8 cellular contexts compared by ENCODE assay signal in genomic region chr17:40341808-40342574, GRCh38. TPM values are rescaled to one million over a fixed set of nuclear protein-coding genes. Genes with fewer than 3 reads are reported as not detected.
DNase-seq lines count a peak whose midpoint lies in the region; ATAC-seq and TF ChIP-seq lines count a peak whose summit lies in the region.

No MANE protein-coding gene starts in this region.

- no peaks in the 10 kb centered on the region for H3K9me3 ChIP-seq in neutrophil

- peaks cover 75 to 80% of the 10 kb centered on the region in 2 experiments for H3K4me1 ChIP-seq in neutrophil (ENCODE audit: control insufficient read depth in 1 of 2, insufficient read depth in 1 of 2, low read depth in 1 of 2, low read length in 1 of 2)

- peak overlapping the region; percentile 75 for H3K27ac Mint-ChIP-seq in Calu3 (ENCODE audit: unreplicated experiment)
- peak overlapping the region; percentile 17 for H3K27ac Mint-ChIP-seq in activated T-helper 2 cell treated with anti-CD3 and anti-CD28 coated beads, Interferon-gamma antibody, Interleukin-2, Interleukin-4, amounts not matched to agents 10 μg/mL and 5 μg/mL and 100 μg/mL, durations not matched to agents 14 hours and 24 hours and 36 hours

- CTCF ChIA-PET in Calu3 (lab: Charles Lee): interaction anchor here (0.5 to 37.0 kb wide), 17 partner anchors 14 to 1897 kb away, joined by 3 to 1520 read pairs (median 4); partner anchors contain the start of genes RARA, TOP2A and WIPF2

- peak overlapping the region; percentile 98 for H3K27ac ChIP-seq in neutrophil

- no peaks in the 10 kb centered on the region for H3K9me3 Mint-ChIP-seq in Calu3 (ENCODE audit: low read depth, unreplicated experiment)
- H3K9me3 Mint-ChIP-seq in activated T-helper 2 cell treated with anti-CD3 and anti-CD28 coated beads, Interferon-gamma antibody, Interleukin-2, Interleukin-4, amounts not matched to agents 10 μg/mL and 5 μg/mL and 100 μg/mL, durations not matched to agents 14 hours and 24 hours and 36 hours: no peaks in the 10 kb centered on the region

- H3K4me3 Mint-ChIP-seq in Calu3 (ENCODE audit: low read depth, unreplicated experiment): peak overlapping the region; percentile 89
- H3K4me3 Mint-ChIP-seq in activated T-helper 2 cell treated with anti-CD3 and anti-CD28 coated beads, Interferon-gamma antibody, Interleukin-2, Interleukin-4, amounts not matched to agents 10 μg/mL and 5 μg/mL and 100 μg/mL, durations not matched to agents 14 hours and 24 hours and 36 hours (ENCODE audit: low read depth): peak overlapping the region; percentile 67

- no peak for ATAC-seq in GM21515 (IDR thresholded peaks at IDR 0.05; ENCODE audit: unreplicated experiment)

- H3K27me3 Mint-ChIP-seq in Calu3 (ENCODE audit: unreplicated experiment): no peaks in the 10 kb centered on the region
- no peaks in the 10 kb centered on the region for H3K27me3 Mint-ChIP-seq in activated T-helper 2 cell treated with anti-CD3 and anti-CD28 coated beads, Interferon-gamma antibody, Interleukin-2, Interleukin-4, amounts not matched to agents 10 μg/mL and 5 μg/mL and 100 μg/mL, durations not matched to agents 14 hours and 24 hours and 36 hours (ENCODE audit: low read depth)

- H3K36me3 ChIP-seq in neutrophil: peaks cover 61% of the 10 kb centered on the region

- intact Hi-C loops in Calu3 (cut with micrococcal nuclease; ENCODE audit: unreplicated experiment): loop anchor here (1.0 kb wide), 1 partner anchor 25 kb away; no protein-coding TSS in a partner anchor
- intact Hi-C loops in activated T-helper 2 cell treated with anti-CD3 and anti-CD28 coated beads, Interferon-gamma antibody, Interleukin-2, Interleukin-4, amounts not matched to agents 10 μg/mL and 5 μg/mL and 100 μg/mL, durations not matched to agents 14 hours and 24 hours and 36 hours (cut with micrococcal nuclease): loop anchor here (2.0 to 5.0 kb wide), 2 partner anchors 19 to 35 kb away; partner anchors contain the start of gene RARA
- intact Hi-C loops in head of caudate nucleus (cut with DNase I): no loop called here

- peaks cover 68% of the 10 kb centered on the region for H3K36me3 Mint-ChIP-seq in Calu3 (ENCODE audit: insufficient read depth, unreplicated experiment)
- H3K36me3 Mint-ChIP-seq in activated T-helper 2 cell treated with anti-CD3 and anti-CD28 coated beads, Interferon-gamma antibody, Interleukin-2, Interleukin-4, amounts not matched to agents 10 μg/mL and 5 μg/mL and 100 μg/mL, durations not matched to agents 14 hours and 24 hours and 36 hours (ENCODE audit: low read depth): peaks cover 49% of the 10 kb centered on the region

- DNase-seq in Calu3 (peak; percentile 100), LoVo (ENCODE audit: low spot score) (peak; percentile 49), head of caudate nucleus (peak in 33 of 42 donors; percentile 46 to 84 (median 66)), GM19240 (ENCODE audit: insufficient read length, low spot score) (no peak), NOMO-1 treated with DMSO at 0.1 percent for 48 hours (lab: John Stamatoyannopoulos, UW; ENCODE audit: unreplicated experiment) (no peak)
- DNase-seq in activated T-helper 2 cell treated with anti-CD3 and anti-CD28 coated beads, Interferon-gamma antibody, Interleukin-2, Interleukin-4, amounts not matched to agents 10 μg/mL and 5 μg/mL and 100 μg/mL, durations not matched to agents 14 hours and 24 hours and 36 hours (ENCODE audit: low spot score): no peak

- peaks cover 66% of the 10 kb centered on the region for H3K4me1 Mint-ChIP-seq in Calu3 (ENCODE audit: low read depth, unreplicated experiment)
- H3K4me1 Mint-ChIP-seq in activated T-helper 2 cell treated with anti-CD3 and anti-CD28 coated beads, Interferon-gamma antibody, Interleukin-2, Interleukin-4, amounts not matched to agents 10 μg/mL and 5 μg/mL and 100 μg/mL, durations not matched to agents 14 hours and 24 hours and 36 hours (ENCODE audit: low read depth): peaks cover 56% of the 10 kb centered on the region

- no peaks in the 10 kb centered on the region for H3K27me3 ChIP-seq in neutrophil

- no TSS peak for BruUV-seq in Calu3 (replicated peaks; lab: Mats Ljungman, UMichigan)

- H3K4me3 ChIP-seq in neutrophil (ENCODE audit: low read depth in 1 of 2, low read length in 1 of 2): peak overlapping the region; percentile 96 to 99

- TF ChIP-seq CTCF in Calu3 (IDR thresholded peaks at IDR 0.05; ENCODE audit: unreplicated experiment) (no peak), neutrophil (IDR thresholded peaks at IDR 0.05) (no peak)

RNA-seq across cellular contexts. Expression of gene GJD3, which starts 22.5 kb away (rescaled TPM):
- total RNA-seq in Calu3 (2022): 0.44 and 0.71 TPM in 2 replicates
- 0.48 TPM in 1 of 2 replicates, not detected in the other for total RNA-seq in activated T-helper 2 cell treated with anti-CD3 and anti-CD28 coated beads, Interferon-gamma antibody, Interleukin-2, Interleukin-4, amounts not matched to agents 10 μg/mL and 5 μg/mL and 100 μg/mL, durations not matched to agents 14 hours and 24 hours and 36 hours

RNA-seq across cellular contexts. Expression of gene RARA, which starts 33.0 kb away (rescaled TPM):
- 150 and 170 TPM in 2 replicates for total RNA-seq in Calu3 (2022)
- 30.4 and 35.1 TPM in 2 replicates for total RNA-seq in activated T-helper 2 cell treated with anti-CD3 and anti-CD28 coated beads, Interferon-gamma antibody, Interleukin-2, Interleukin-4, amounts not matched to agents 10 μg/mL and 5 μg/mL and 100 μg/mL, durations not matched to agents 14 hours and 24 hours and 36 hours

RNA-seq across cellular contexts. Expression of gene CDC6, which starts 54.3 kb away (rescaled TPM):
- total RNA-seq in Calu3 (2022): 567 and 645 TPM in 2 replicates
- total RNA-seq in activated T-helper 2 cell treated with anti-CD3 and anti-CD28 coated beads, Interferon-gamma antibody, Interleukin-2, Interleukin-4, amounts not matched to agents 10 μg/mL and 5 μg/mL and 100 μg/mL, durations not matched to agents 14 hours and 24 hours and 36 hours: 126 and 133 TPM in 2 replicates

Comparison
In these comparisons a context has a peak if more than half of its experiments do, and no peak if none do; other contexts are left out.
1. DNase-seq: peak in Calu3 (single experiment), LoVo (single experiment) and head of caudate nucleus (33 of 42); none in activated T-helper 2 cell treated with anti-CD3 and anti-CD28 coated beads, Interferon-gamma antibody, Interleukin-2, Interleukin-4, amounts not matched to agents 10 μg/mL and 5 μg/mL and 100 μg/mL, durations not matched to agents 14 hours and 24 hours and 36 hours (single experiment), GM19240 (single experiment) and NOMO-1 treated with DMSO at 0.1 percent for 48 hours (single experiment).